Comparison of ENCODE assay signal across 17 cellular contexts in genomic region chr12:100584261-100584660, GRCh38. TPM values are rescaled to one million over a fixed set of nuclear protein-coding genes. Genes with fewer than 3 reads are reported as not detected.
DNase-seq lines count a peak whose midpoint lies in the region; ATAC-seq, FAIRE-seq and TF ChIP-seq lines count a peak whose summit lies in the region.
"Had no signal": no experiment of that assay in that cellular context is flagged by ENCODE, and none has a peak within 500 bp of the region (broad histone marks: within the 10 kb centered on the region; RNA-seq: fewer than 3 reads in every experiment).

No MANE protein-coding gene starts in this region.

- BruUV-seq in HepG2 (replicated peaks; lab: Mats Ljungman, UMichigan) = no TSS peak

- CTCF ChIA-PET in HepG2 (lab: Yijun Ruan, JAX; ENCODE audit: low intra/inter-chr PET ratio, low total read pairs) = no interaction called here

- peaks cover 23% of the 10 kb centered on the region for H3K4me1 Mint-ChIP-seq in endothelial cell (ENCODE audit: unreplicated experiment)
- H3K4me1 Mint-ChIP-seq: CD14-positive monocyte; CD4-positive, alpha-beta memory T cell had no signal

- H3K9me3 ChIP-seq in HepG2 (ENCODE audit: low read length) (peaks cover 25% of the 10 kb centered on the region), right lobe of liver (no peaks in the 10 kb centered on the region), upper lobe of left lung (peaks cover 0 to 21% (median 13%) of the 10 kb centered on the region in 4 donors)

- H3K4me1 ChIP-seq in HepG2 (ENCODE audit: insufficient read depth, low read length) (no peaks in the 10 kb centered on the region), right lobe of liver (no peaks in the 10 kb centered on the region), upper lobe of left lung (no peaks in the 10 kb centered on the region)
- H3K4me1 ChIP-seq: BLaER1 had no signal

- no peak overlapping the region for H3K9ac ChIP-seq in HepG2 (ENCODE audit: insufficient read depth, low read depth, low read length)
- H3K9ac ChIP-seq: BLaER1 had no signal

- no peak overlapping the region for H3K4me3 Mint-ChIP-seq in endothelial cell (ENCODE audit: unreplicated experiment)
- H3K4me3 Mint-ChIP-seq: CD14-positive monocyte; CD4-positive, alpha-beta memory T cell; H9 had no signal

- TF ChIP-seq POLR2A in HepG2 (IDR thresholded peaks at IDR 0.05; ENCODE audit: insufficient read depth in 1 of 2, low read depth in 2 of 2, low read length in 2 of 2) = no peak
- no peak for TF ChIP-seq POLR2A in right lobe of liver (IDR thresholded peaks at IDR 0.05)
- TF ChIP-seq POLR2A in upper lobe of left lung (IDR thresholded peaks at IDR 0.05) = no peak

- no peaks in the 10 kb centered on the region for H3K36me3 ChIP-seq in HepG2 (replicated peaks in 1 of 2; ENCODE audit: control insufficient read depth in 1 of 2, insufficient read depth in 2 of 2, low read length in 2 of 2)
- no peaks in the 10 kb centered on the region for H3K36me3 ChIP-seq in right lobe of liver
- no peaks in the 10 kb centered on the region for H3K36me3 ChIP-seq in upper lobe of left lung
- H3K36me3 ChIP-seq: BLaER1 had no signal

- FAIRE-seq in HepG2 (lab: Jason Lieb, UNC) = no peak
- FAIRE-seq: GM12892, H1 had no signal

- in situ Hi-C loops in HepG2 (cut with HindIII; ENCODE audit: extremely low pct_ligation_motif_present, low pct_unique_long_range_greater_than_20kb) = no loop called here

- H2AFZ ChIP-seq in HepG2 (ENCODE audit: low read length) = no peak overlapping the region

- TF ChIP-seq EP300 in HepG2 (IDR thresholded peaks at IDR 0.05; ENCODE audit: low read depth in 2 of 2, low read length in 2 of 2) (no peak), HepG2 (CRISPR knock-in tag; IDR thresholded peaks at IDR 0.05; ENCODE audit: borderline replicate concordance) (no peak), upper lobe of left lung (IDR thresholded peaks at IDR 0.05) (no peak)

- DNase-seq in HepG2 (ENCODE audit: low spot score) (no peak), right lobe of liver (no peak), endothelial cell (ENCODE audit: low spot score) (no peak), lung microvascular endothelial cell (ENCODE audit: low read depth in 2 of 2) (peak; percentile 22 to 85), NCI-H2107 (lab: John Stamatoyannopoulos, UW) (no peak), upper lobe of left lung (no peak)
- DNase-seq in activated effector memory CD4-positive, alpha-beta T cell treated with anti-CD3 and anti-CD28 coated beads, Interleukin-2, amount 50 U/mL, for 16 hours = no peak
- DNase-seq: 8988T; CD4-positive, alpha-beta memory T cell; DMS153; DMS79; GDM1; H9 had no signal

- no peaks in the 10 kb centered on the region for H3K27me3 ChIP-seq in HepG2 (ENCODE audit: control insufficient read depth in 1 of 2, insufficient read depth in 2 of 2, low read length in 2 of 2)
- no peaks in the 10 kb centered on the region for H3K27me3 ChIP-seq in right lobe of liver
- H3K27me3 ChIP-seq in upper lobe of left lung = no peaks in the 10 kb centered on the region
- H3K27me3 ChIP-seq: BLaER1 had no signal

- no peaks in the 10 kb centered on the region for H4K20me1 ChIP-seq in HepG2 (ENCODE audit: insufficient read depth, low read length)
- H4K20me1 ChIP-seq: BLaER1 had no signal

- POLR2A ChIA-PET in HepG2 (lab: Yijun Ruan, JAX) = no interaction called here

- H3K4me3 ChIP-seq in HepG2 (replicated peaks in 1 of 3; ENCODE audit: insufficient read depth in 1 of 3, low read depth in 2 of 3, low read length in 3 of 3) = no peak overlapping the region
- no peak overlapping the region for H3K4me3 ChIP-seq in right lobe of liver
- no peak overlapping the region for H3K4me3 ChIP-seq in upper lobe of left lung
- H3K4me3 ChIP-seq: BLaER1 had no signal

- peak overlapping the region; percentile 58 for H3K27ac Mint-ChIP-seq in endothelial cell (ENCODE audit: unreplicated experiment)
- H3K27ac Mint-ChIP-seq: CD14-positive monocyte; CD4-positive, alpha-beta memory T cell; H9 had no signal

- TF ChIP-seq CTCF in HepG2 (CRISPR knock-in tag; IDR thresholded peaks at IDR 0.05) = no peak
- TF ChIP-seq CTCF in right lobe of liver (IDR thresholded peaks at IDR 0.05) = no peak
- no peak for TF ChIP-seq CTCF in endothelial cell (IDR thresholded peaks at IDR 0.05; ENCODE audit: unreplicated experiment)
- no peak for TF ChIP-seq CTCF in upper lobe of left lung (IDR thresholded peaks at IDR 0.05)

- H3K36me3 Mint-ChIP-seq in endothelial cell (ENCODE audit: low read depth, unreplicated experiment) = peaks cover 37% of the 10 kb centered on the region

- no peak for TF ChIP-seq RAD21 in HepG2 (CRISPR knock-in tag; IDR thresholded peaks at IDR 0.05)

- peaks cover 28% of the 10 kb centered on the region for H3K79me2 ChIP-seq in HepG2 (ENCODE audit: insufficient read depth, low read length)

- no peak for ATAC-seq in HepG2
- ATAC-seq in right lobe of liver = no peak
- no peak for ATAC-seq in upper lobe of left lung (ENCODE audit: low FRiP score in 2 of 2)

- no peaks in the 10 kb centered on the region for H3K9me3 Mint-ChIP-seq in endothelial cell (ENCODE audit: unreplicated experiment)

- 95% methylated on average over 4 of the region's 4 CpGs for WGBS in HepG2 (ENCODE audit: low lambda C conversion rate)
- WGBS in right lobe of liver (ENCODE audit: insufficient coverage, low coverage, low lambda C conversion rate, missing lambda C conversion rate) = 79% methylated on average over 4 of the region's 4 CpGs
- 80 to 83% methylated on average over 4 of the region's 4 CpGs for WGBS in upper lobe of left lung, 2 donors

- H3K27me3 Mint-ChIP-seq in endothelial cell (ENCODE audit: unreplicated experiment) = peaks cover 6% of the 10 kb centered on the region

- H3K4me2 ChIP-seq in HepG2 (ENCODE audit: low read depth, low read length) = no peak overlapping the region
- H3K4me2 ChIP-seq: BLaER1 had no signal

- H3K27ac ChIP-seq in HepG2 (ENCODE audit: extremely low read length, insufficient read depth, low read length) = no peak overlapping the region
- no peak overlapping the region for H3K27ac ChIP-seq in right lobe of liver
- no peak overlapping the region for H3K27ac ChIP-seq in upper lobe of left lung
- H3K27ac ChIP-seq: BLaER1 had no signal

- intact Hi-C loops in HepG2 (cut with micrococcal nuclease; ENCODE audit: unreplicated experiment) (no loop called here), right lobe of liver (cut with DNase I) (no loop called here)

TF ChIP-seq in HepG2, 621 proteins besides CTCF, POLR2A, EP300 and RAD21:
- TF ChIP-seq ZNF644 (CRISPR knock-in tag; IDR thresholded peaks at IDR 0.05; ENCODE audit: low read depth) = no peak
- peak; percentile 85 for TF ChIP-seq ATF7 (IDR thresholded peaks at IDR 0.05)
- TF ChIP-seq ATF7 (CRISPR knock-in tag; IDR thresholded peaks at IDR 0.05) = no peak

RNA-seq across cellular contexts. Expression of gene GAS2L3, which starts 10.8 kb away (rescaled TPM):
- total RNA-seq in HepG2 (2016; rRNA removed; fragmentation: Illumina TruSeq; extraction: Trizol) (20.8 and 21.3 TPM in 2 replicates), right lobe of liver (1 to 10 TPM; 1.2 to 9.4 (median 2.8) TPM), endothelial cell (ENCODE audit: unreplicated experiment) (55.6 TPM), lung microvascular endothelial cell (13.5 and 17.7 TPM in 2 replicates), upper lobe of left lung (10 to 100 TPM in 3 of 6 donors, 1 to 10 TPM in 3; 5.9 to 21.0 (median 14.4) TPM)
- 15.7 and 18.4 TPM in 2 replicates for total RNA-seq in HepG2 (2016; cell fraction: cytosol; rRNA removed; fragmentation: Illumina TruSeq; extraction: Trizol; ENCODE audit: low read depth)
- total RNA-seq in HepG2 (2016; cell fraction: insoluble cytoplasmic fraction; rRNA removed; fragmentation: Illumina TruSeq; extraction: Trizol) = 18.5 and 21.5 TPM in 2 replicates
- 12.0 and 13.0 TPM in 2 replicates for total RNA-seq in HepG2 (2016; cell fraction: membrane; rRNA removed; fragmentation: Illumina TruSeq; extraction: Trizol)
- total RNA-seq in HepG2 (2016; cell fraction: nucleus; rRNA removed; fragmentation: Illumina TruSeq; extraction: Trizol) = 26.1 and 29.7 TPM in 2 replicates
- 3.3 and 7.0 TPM in 2 replicates for polyA plus RNA-seq in HepG2 (2011; rRNA removed)
- 1.7 and 1.9 TPM in 2 replicates for polyA plus RNA-seq in HepG2 (2011; cell fraction: cytosol; rRNA removed)
- polyA plus RNA-seq in HepG2 (2011; cell fraction: nucleus; rRNA removed) = 5.8 and 8.2 TPM in 2 replicates
- polyA plus RNA-seq in HepG2 (2012) = 6.0 and 9.9 TPM in 2 replicates
- polyA plus RNA-seq in HepG2 (2016; cell fraction: cytosol; fragmentation: Illumina TruSeq; extraction: Trizol; ENCODE audit: low read depth) = 0.41 and 0.60 TPM in 2 replicates
- 12.3 and 13.2 TPM in 2 replicates for polyA plus RNA-seq in HepG2 (2016; cell fraction: insoluble cytoplasmic fraction; fragmentation: Illumina TruSeq; extraction: Trizol; ENCODE audit: low read depth)
- polyA plus RNA-seq in HepG2 (2016; cell fraction: membrane; fragmentation: Illumina TruSeq; extraction: Trizol; ENCODE audit: low read depth) = 1.6 and 2.2 TPM in 2 replicates
- polyA plus RNA-seq in HepG2 (2016; cell fraction: nucleus; fragmentation: Illumina TruSeq; extraction: Trizol; ENCODE audit: insufficient read depth, low read depth) = 21.7 and 23.3 TPM in 2 replicates
- 2.2 and 9.8 TPM in 2 replicates for polyA minus RNA-seq in HepG2 (2011; rRNA and poly(A)+ RNA removed; ENCODE audit: low replicate concordance)
- 11.0 TPM in 2 replicates for polyA minus RNA-seq in HepG2 (2011; cell fraction: cytosol; rRNA and poly(A)+ RNA removed)
- polyA minus RNA-seq in HepG2 (2011; cell fraction: nucleus; rRNA and poly(A)+ RNA removed) = 52.0 and 64.4 TPM in 2 replicates
- polyA plus RNA-seq: CD4-positive, alpha-beta memory T cell had no signal

Comparison
In these comparisons a context has a peak if more than half of its experiments do, and no peak if none do; other contexts are left out.
1. DNase-seq: peak in lung microvascular endothelial cell (2 of 2); none in HepG2 (single experiment), right lobe of liver (0 of 3), endothelial cell (single experiment), NCI-H2107 (single experiment), upper lobe of left lung (0 of 2) and activated effector memory CD4-positive, alpha-beta T cell treated with anti-CD3 and anti-CD28 coated beads, Interleukin-2, amount 50 U/mL, for 16 hours (single experiment).